Comparison of ENCODE assay signal across 13 cellular contexts in the genomic region with DNA sequence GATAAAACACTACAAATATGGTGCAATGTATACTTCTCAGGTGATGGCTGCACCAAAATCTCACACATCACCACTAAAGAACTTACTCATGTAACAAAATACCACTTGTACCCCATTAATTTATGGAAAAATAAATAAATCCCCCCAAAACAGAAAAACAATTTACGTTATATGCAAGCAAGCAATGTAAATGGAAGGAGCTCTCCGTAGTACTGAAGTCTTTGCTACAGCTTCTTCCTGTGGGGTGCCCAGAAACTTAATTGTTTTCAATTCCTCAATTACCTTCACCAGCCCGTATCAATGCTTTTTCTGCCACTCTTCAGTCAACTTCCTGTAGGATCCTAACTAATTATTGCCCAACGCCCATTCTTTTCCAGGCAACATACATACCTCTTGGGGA.
DNase-seq lines count a peak whose midpoint lies in the region; ATAC-seq and TF ChIP-seq lines count a peak whose summit lies in the region.
"Had no signal": no experiment of that assay in that cellular context is flagged by ENCODE, and none has a peak within 500 bp of the region (broad histone marks: within the 10 kb centered on the region; RNA-seq: fewer than 3 reads in every experiment).

No MANE protein-coding gene starts in this region.

- no peaks in the 10 kb centered on the region for H3K4me1 Mint-ChIP-seq in activated CD4-positive, alpha-beta T cell treated with anti-CD3 and anti-CD28 coated beads for 36 hours
- no peaks in the 10 kb centered on the region for H3K4me1 Mint-ChIP-seq in activated T-helper 1 cell treated with anti-CD3 and anti-CD28 coated beads, Interleukin-12 subunit alpha, Interleukin-12 subunit beta, Interleukin-2, Interleukin-4 antibody, amounts not matched to agents 30 ng/mL and 10 ng/mL and 1 ng/mL, durations not matched to agents 14 hours and 24 hours and 36 hours (ENCODE audit: low read depth)
- H3K4me1 Mint-ChIP-seq: naive B cell had no signal

- H3K4me3 ChIP-seq in H7 (ENCODE audit: insufficient read depth, low read depth, low read length) (no peak overlapping the region), NB4 (ENCODE audit: low read depth, low read length) (no peak overlapping the region), brain microvascular endothelial cell (ENCODE audit: low read depth, low read length) (no peak overlapping the region)
- H3K4me3 ChIP-seq: esophagus squamous epithelium, testis had no signal

- no peaks in the 10 kb centered on the region for H3K9me3 Mint-ChIP-seq in activated CD4-positive, alpha-beta T cell treated with anti-CD3 and anti-CD28 coated beads for 36 hours (ENCODE audit: low read depth)
- no peaks in the 10 kb centered on the region for H3K9me3 Mint-ChIP-seq in activated T-helper 1 cell treated with anti-CD3 and anti-CD28 coated beads, Interleukin-12 subunit alpha, Interleukin-12 subunit beta, Interleukin-2, Interleukin-4 antibody, amounts not matched to agents 30 ng/mL and 10 ng/mL and 1 ng/mL, durations not matched to agents 14 hours and 24 hours and 36 hours

- H3K4me3 Mint-ChIP-seq in activated CD4-positive, alpha-beta T cell treated with anti-CD3 and anti-CD28 coated beads for 36 hours = no peak overlapping the region
- H3K4me3 Mint-ChIP-seq in activated T-helper 1 cell treated with anti-CD3 and anti-CD28 coated beads, Interleukin-12 subunit alpha, Interleukin-12 subunit beta, Interleukin-2, Interleukin-4 antibody, amounts not matched to agents 30 ng/mL and 10 ng/mL and 1 ng/mL, durations not matched to agents 14 hours and 24 hours and 36 hours = no peak overlapping the region
- H3K4me3 Mint-ChIP-seq: activated T-cell treated with anti-CD3 and anti-CD28 coated beads, Interleukin-2, amount 50 U/mL, for 4 hours; naive B cell had no signal

- no peak for ATAC-seq in activated CD4-positive, alpha-beta T cell treated with anti-CD3 and anti-CD28 coated beads for 36 hours
- no peak for ATAC-seq in HG02884 (IDR thresholded peaks at IDR 0.05; ENCODE audit: unreplicated experiment)
- ATAC-seq: activated T-cell treated with anti-CD3 and anti-CD28 coated beads, Interleukin-2, amount 50 U/mL, for 4 hours had no signal

- DNase-seq in H7 (peak; percentile 9), NB4 (ENCODE audit: low read depth) (peak; percentile 44), brain microvascular endothelial cell (peak; percentile 4), myocyte (ENCODE audit: low read depth) (peak; percentile 41)
- no peak for DNase-seq in activated CD4-positive, alpha-beta T cell treated with anti-CD3 and anti-CD28 coated beads for 36 hours
- DNase-seq in activated T-helper 1 cell treated with anti-CD3 and anti-CD28 coated beads, Interleukin-12 subunit alpha, Interleukin-12 subunit beta, Interleukin-2, Interleukin-4 antibody, amounts not matched to agents 30 ng/mL and 10 ng/mL and 1 ng/mL, durations not matched to agents 14 hours and 24 hours and 36 hours (ENCODE audit: low spot score) = no peak
- DNase-seq: activated CD4-positive, CD25-positive, alpha-beta regulatory T cell; activated T-cell treated with anti-CD3 and anti-CD28 coated beads, Interleukin-2, amount 50 U/mL, for 4 hours; esophagus squamous epithelium; islet precursor cell; naive B cell; testis had no signal

- no peak overlapping the region for H3K27ac ChIP-seq in brain microvascular endothelial cell
- H3K27ac ChIP-seq: esophagus squamous epithelium, testis had no signal

- peaks cover 8% of the 10 kb centered on the region for H3K27me3 Mint-ChIP-seq in activated CD4-positive, alpha-beta T cell treated with anti-CD3 and anti-CD28 coated beads for 36 hours
- peaks cover 2% of the 10 kb centered on the region for H3K27me3 Mint-ChIP-seq in activated T-helper 1 cell treated with anti-CD3 and anti-CD28 coated beads, Interleukin-12 subunit alpha, Interleukin-12 subunit beta, Interleukin-2, Interleukin-4 antibody, amounts not matched to agents 30 ng/mL and 10 ng/mL and 1 ng/mL, durations not matched to agents 14 hours and 24 hours and 36 hours (ENCODE audit: insufficient read depth)

- H3K36me3 Mint-ChIP-seq in activated CD4-positive, alpha-beta T cell treated with anti-CD3 and anti-CD28 coated beads for 36 hours (ENCODE audit: low read depth) = no peaks in the 10 kb centered on the region
- H3K36me3 Mint-ChIP-seq in activated T-helper 1 cell treated with anti-CD3 and anti-CD28 coated beads, Interleukin-12 subunit alpha, Interleukin-12 subunit beta, Interleukin-2, Interleukin-4 antibody, amounts not matched to agents 30 ng/mL and 10 ng/mL and 1 ng/mL, durations not matched to agents 14 hours and 24 hours and 36 hours (ENCODE audit: low read depth) = no peaks in the 10 kb centered on the region
- H3K36me3 Mint-ChIP-seq: naive B cell had no signal

- no peaks in the 10 kb centered on the region for H3K27me3 ChIP-seq in H7 (ENCODE audit: control insufficient read depth, insufficient read depth, low read length)
- H3K27me3 ChIP-seq in brain microvascular endothelial cell (replicated peaks) = no peaks in the 10 kb centered on the region
- H3K27me3 ChIP-seq: esophagus squamous epithelium, testis had no signal

- no peak overlapping the region for H3K27ac Mint-ChIP-seq in activated CD4-positive, alpha-beta T cell treated with anti-CD3 and anti-CD28 coated beads for 36 hours
- no peak overlapping the region for H3K27ac Mint-ChIP-seq in activated T-helper 1 cell treated with anti-CD3 and anti-CD28 coated beads, Interleukin-12 subunit alpha, Interleukin-12 subunit beta, Interleukin-2, Interleukin-4 antibody, amounts not matched to agents 30 ng/mL and 10 ng/mL and 1 ng/mL, durations not matched to agents 14 hours and 24 hours and 36 hours
- H3K27ac Mint-ChIP-seq: naive B cell had no signal

- POLR2A ChIA-PET in activated CD4-positive, alpha-beta T cell treated with anti-CD3 and anti-CD28 coated beads for 36 hours (lab: Charles Lee) = no interaction called here

- in situ Hi-C loops in brain microvascular endothelial cell (cut with HindIII; ENCODE audit: low pct_ligation_motif_present, low sequenced_read_pairs) = no loop called here

- TF ChIP-seq CTCF in NB4 (IDR thresholded peaks at IDR 0.05; ENCODE audit: low read depth, low read length) (no peak), brain microvascular endothelial cell (IDR thresholded peaks at IDR 0.05; ENCODE audit: low read depth, low read length, missing control alignments) (no peak)

- H3K36me3 ChIP-seq in H7 (replicated peaks; ENCODE audit: control insufficient read depth, insufficient read depth, low read length) (no peaks in the 10 kb centered on the region), brain microvascular endothelial cell (replicated peaks) (no peaks in the 10 kb centered on the region)
- H3K36me3 ChIP-seq: esophagus squamous epithelium had no signal

- intact Hi-C loops in activated CD4-positive, alpha-beta T cell treated with anti-CD3 and anti-CD28 coated beads for 36 hours (cut with DNase I, micrococcal nuclease) = no loop called here
- intact Hi-C loops in activated T-helper 1 cell treated with anti-CD3 and anti-CD28 coated beads, Interleukin-12 subunit alpha, Interleukin-12 subunit beta, Interleukin-2, Interleukin-4 antibody, amounts not matched to agents 30 ng/mL and 10 ng/mL and 1 ng/mL, durations not matched to agents 14 hours and 24 hours and 36 hours (cut with micrococcal nuclease) = no loop called here

- CTCF ChIA-PET in activated CD4-positive, alpha-beta T cell treated with anti-CD3 and anti-CD28 coated beads for 36 hours (lab: Charles Lee) = no interaction called here

- no peak for TF ChIP-seq POLR2A in NB4 (IDR thresholded peaks at IDR 0.05; ENCODE audit: extremely low read depth, insufficient read length)

Comparison
In these comparisons a context has a peak if more than half of its experiments do, and no peak if none do; other contexts are left out.
1. DNase-seq: peak in H7 (single experiment), NB4 (single experiment), brain microvascular endothelial cell (single experiment) and myocyte (single experiment); none in activated CD4-positive, alpha-beta T cell treated with anti-CD3 and anti-CD28 coated beads for 36 hours (single experiment) and activated T-helper 1 cell treated with anti-CD3 and anti-CD28 coated beads, Interleukin-12 subunit alpha, Interleukin-12 subunit beta, Interleukin-2, Interleukin-4 antibody, amounts not matched to agents 30 ng/mL and 10 ng/mL and 1 ng/mL, durations not matched to agents 14 hours and 24 hours and 36 hours (single experiment).